In the genomic region with DNA sequence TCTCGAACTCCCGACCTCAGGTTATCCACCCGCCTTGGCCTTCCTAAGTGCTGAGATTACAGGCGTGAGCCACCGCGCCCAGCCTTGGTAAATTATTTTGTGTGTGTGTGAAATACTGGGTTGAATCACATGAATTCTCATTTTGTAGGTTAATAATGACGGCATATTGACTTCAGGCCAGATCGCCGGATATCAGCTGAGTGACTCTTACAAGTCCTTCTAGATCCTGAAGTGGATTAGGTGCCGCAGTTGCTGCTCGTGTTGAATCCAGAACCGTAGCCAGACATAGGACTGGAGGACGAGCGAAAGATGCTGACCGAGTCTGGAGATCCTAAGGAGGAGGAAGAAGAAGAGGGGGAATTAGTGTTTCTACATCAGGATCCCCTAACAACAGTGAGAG, we compare ENCODE assay signal across 28 cellular contexts. TPM values are rescaled to one million over a fixed set of nuclear protein-coding genes. Genes with fewer than 3 reads are reported as not detected.
A peak's percentile ranks its signal among the peaks of the same experiment; 100 is the strongest.
DNase-seq lines count a peak whose midpoint lies in the region; ATAC-seq, FAIRE-seq and TF ChIP-seq lines count a peak whose summit lies in the region.
"Had no signal": no experiment of that assay in that cellular context is flagged by ENCODE, and none has a peak within 500 bp of the region (broad histone marks: within the 10 kb centered on the region; RNA-seq: fewer than 3 reads in every experiment).

No MANE protein-coding gene starts in this region.

- DNase-seq in A549 (ENCODE audit: low read depth in 1 of 2, low spot score in 1 of 2) (no peak), left lung (peak in 1 of 2 donors; percentile 35), lung (ENCODE audit: low spot score) (peak; percentile 37), posterior vena cava (ENCODE audit: low spot score) (peak; percentile 30), SK-N-SH (no peak)
- DNase-seq in activated naive CD8-positive, alpha-beta T cell treated with anti-CD3 and anti-CD28 coated beads, Interleukin-2, amount 50 U/mL, for 24 hours, result no peak
- DNase-seq in activated naive CD4-positive, alpha-beta T cell treated with Interleukin-2 at 50 U/mL for 16 hours, result no peak
- DNase-seq: ACHN; BE2C; C1 segment of cervical spinal cord; CD4-positive, alpha-beta memory T cell; CD4-positive, CD25-positive, alpha-beta regulatory T cell; CD8-positive, alpha-beta memory T cell; COR-L47; DMS 273 treated with DMSO at 0.1 percent for 48 hours; DMS153; DMS53; DMS79; DND-41; EL; GDM1 had no signal

- H3K27ac ChIP-seq in A549 (peak overlapping the region; percentile 93 to 94), left lung (no peak overlapping the region), lung (ENCODE audit: low read depth in 1 of 2, low read length in 1 of 2) (no peak overlapping the region), SK-N-SH (ENCODE audit: low read depth in 2 of 2, low read length in 1 of 2) (no peak overlapping the region)
- H3K27ac ChIP-seq: 22Rv1, BLaER1 had no signal

- peaks cover 33% of the 10 kb centered on the region for H3F3A ChIP-seq in SK-N-SH (replicated peaks; ENCODE audit: insufficient read depth)

- TF ChIP-seq EP300 in A549 (IDR thresholded peaks at IDR 0.05) (no peak), SK-N-SH (IDR thresholded peaks at IDR 0.05; ENCODE audit: borderline replicate concordance in 1 of 2, low read depth in 1 of 2, low read length in 1 of 2) (no peak)

- TF ChIP-seq POLR2A in A549 (IDR thresholded peaks at IDR 0.05; ENCODE audit: low read length), result no peak

- FAIRE-seq in A549 (lab: Jason Lieb, UNC), result no peak
- FAIRE-seq: GM12878, GM12892, GM18507 had no signal

- H3K27ac Mint-ChIP-seq in activated naive CD8-positive, alpha-beta T cell treated with anti-CD3 and anti-CD28 coated beads, Interleukin-2, amount 50 U/mL, for 24 hours, result no peak overlapping the region
- H3K27ac Mint-ChIP-seq: CD4-positive, alpha-beta memory T cell; CD4-positive, CD25-positive, alpha-beta regulatory T cell; CD8-positive, alpha-beta memory T cell had no signal

- CTCF ChIA-PET in A549 (lab: Yijun Ruan, JAX), result interaction anchor here (0.9 to 18.4 kb wide), 8 partner anchors 11 to 151 kb away, joined by 3 to 240 read pairs (median 5); partner anchors contain the start of gene RAB10
- CTCF ChIA-PET in SK-N-SH (lab: Yijun Ruan, JAX), result interaction anchor here (0.8 to 1.5 kb wide), 4 partner anchors 9 to 151 kb away, joined by 3 read pairs; no protein-coding TSS in a partner anchor

- no peak overlapping the region for H3K4me3 Mint-ChIP-seq in activated naive CD8-positive, alpha-beta T cell treated with anti-CD3 and anti-CD28 coated beads, Interleukin-2, amount 50 U/mL, for 24 hours
- H3K4me3 Mint-ChIP-seq: CD14-positive monocyte; CD4-positive, alpha-beta memory T cell; CD4-positive, CD25-positive, alpha-beta regulatory T cell; CD8-positive, alpha-beta memory T cell had no signal

- H3K4me1 ChIP-seq in A549 (peaks cover 48% of the 10 kb centered on the region), left lung (peaks cover 4 to 45% of the 10 kb centered on the region in 2 donors), lung (ENCODE audit: control insufficient read depth in 2 of 2, insufficient read depth in 2 of 2, low read length in 2 of 2) (peaks cover 0 to 2% of the 10 kb centered on the region in 2 donors), SK-N-SH (ENCODE audit: control insufficient read depth in 1 of 2, insufficient read depth in 2 of 2, low read depth in 1 of 2, low read length in 1 of 2) (peaks cover 0 to 5% of the 10 kb centered on the region in 2 experiments; a peak in 1 of 4 replicates)
- H3K4me1 ChIP-seq: BLaER1 had no signal

- H3K4me1 Mint-ChIP-seq in activated naive CD8-positive, alpha-beta T cell treated with anti-CD3 and anti-CD28 coated beads, Interleukin-2, amount 50 U/mL, for 24 hours, result peaks cover 8% of the 10 kb centered on the region

- H3K4me2 ChIP-seq in A549 (no peak overlapping the region), SK-N-SH (no peak overlapping the region)
- H3K4me2 ChIP-seq: BLaER1 had no signal

- no peaks in the 10 kb centered on the region for H3K36me3 Mint-ChIP-seq in activated naive CD8-positive, alpha-beta T cell treated with anti-CD3 and anti-CD28 coated beads, Interleukin-2, amount 50 U/mL, for 24 hours (ENCODE audit: low read depth)
- H3K36me3 Mint-ChIP-seq: CD14-positive monocyte; CD4-positive, alpha-beta memory T cell; CD4-positive, CD25-positive, alpha-beta regulatory T cell; CD8-positive, alpha-beta memory T cell had no signal

- no peak overlapping the region for H3K9ac ChIP-seq in SK-N-SH
- H3K9ac ChIP-seq: BLaER1 had no signal

- WGBS in A549 (ENCODE audit: missing lambda C conversion rate), result 95% methylated on average over 15 of the region's 15 CpGs
- 76 to 95% methylated on average over 15 of the region's 15 CpGs for WGBS in lung, 2 donors
- WGBS in SK-N-SH (ENCODE audit: low lambda C conversion rate), result 92% methylated on average over 15 of the region's 15 CpGs

- H3K79me2 ChIP-seq in SK-N-SH (ENCODE audit: insufficient read depth), result no peaks in the 10 kb centered on the region

- H3K27me3 Mint-ChIP-seq in activated naive CD8-positive, alpha-beta T cell treated with anti-CD3 and anti-CD28 coated beads, Interleukin-2, amount 50 U/mL, for 24 hours, result peaks cover 1% of the 10 kb centered on the region
- H3K27me3 Mint-ChIP-seq: CD4-positive, alpha-beta memory T cell had no signal

- H3K9me3 Mint-ChIP-seq in activated naive CD8-positive, alpha-beta T cell treated with anti-CD3 and anti-CD28 coated beads, Interleukin-2, amount 50 U/mL, for 24 hours, result no peaks in the 10 kb centered on the region
- H3K9me3 Mint-ChIP-seq: CD4-positive, CD25-positive, alpha-beta regulatory T cell; CD8-positive, alpha-beta memory T cell had no signal

- POLR2A ChIA-PET in A549 (lab: Yijun Ruan, JAX), result interaction anchor here (0.6 kb wide), 1 partner anchor 145 kb away, joined by 5 read pairs; no protein-coding TSS in a partner anchor
- POLR2A ChIA-PET in SK-N-SH (lab: Yijun Ruan, JAX), result no interaction called here

- H3K36me3 ChIP-seq in left lung (no peaks in the 10 kb centered on the region), lung (ENCODE audit: control insufficient read depth in 2 of 2, insufficient read depth in 2 of 2, low read length in 2 of 2) (no peaks in the 10 kb centered on the region), SK-N-SH (replicated peaks in 1 of 2; ENCODE audit: control insufficient read depth in 1 of 2, insufficient read depth in 2 of 2, low read length in 1 of 2) (no peaks in the 10 kb centered on the region)
- H3K36me3 ChIP-seq: BE2C, BLaER1 had no signal

- H4K20me1 ChIP-seq in SK-N-SH (ENCODE audit: insufficient read depth), result no peaks in the 10 kb centered on the region
- H4K20me1 ChIP-seq: BLaER1 had no signal

- ATAC-seq in A549 (no peak), left lung (peak; percentile 45), lung (ENCODE audit: insufficient read depth, low FRiP score) (no peak), GM21786 (IDR thresholded peaks at IDR 0.05; ENCODE audit: unreplicated experiment) (no peak)
- ATAC-seq in activated naive CD8-positive, alpha-beta T cell treated with anti-CD3 and anti-CD28 coated beads, Interleukin-2, amount 50 U/mL, for 24 hours, result no peak
- ATAC-seq: GM12878 had no signal

- TF ChIP-seq RAD21 in A549 (conservative IDR thresholded peaks at IDR 0.05 in 1 of 2, IDR thresholded peaks at IDR 0.05 in 1 of 2) (no peak), SK-N-SH (IDR thresholded peaks at IDR 0.05; ENCODE audit: low read length) (no peak)

- H3K9me2 ChIP-seq in SK-N-SH, result no peaks in the 10 kb centered on the region

- no peaks in the 10 kb centered on the region for H3K27me3 ChIP-seq in left lung
- H3K27me3 ChIP-seq in lung (ENCODE audit: control insufficient read depth, insufficient read depth), result no peaks in the 10 kb centered on the region
- H3K27me3 ChIP-seq in SK-N-SH (ENCODE audit: insufficient read depth), result no peaks in the 10 kb centered on the region
- H3K27me3 ChIP-seq: BE2C, BLaER1 had no signal

- H3K4me3 ChIP-seq in A549, result no peak overlapping the region
- H3K4me3 ChIP-seq in left lung, result no peak overlapping the region
- no peak overlapping the region for H3K4me3 ChIP-seq in lung
- no peak overlapping the region for H3K4me3 ChIP-seq in SK-N-SH (ENCODE audit: low read depth in 2 of 2, low read length in 1 of 2)
- H3K4me3 ChIP-seq: BLaER1, GM12878 had no signal

- no peak for TF ChIP-seq CTCF in A549 (IDR thresholded peaks at IDR 0.05)
- no peak for TF ChIP-seq CTCF in left lung (IDR thresholded peaks at IDR 0.05)
- TF ChIP-seq CTCF in lung (IDR thresholded peaks at IDR 0.05; ENCODE audit: control extremely low read depth, extremely low read depth), result no peak
- no peak for TF ChIP-seq CTCF in SK-N-SH (IDR thresholded peaks at IDR 0.05)

- H2AFZ ChIP-seq in SK-N-SH (ENCODE audit: low read depth), result no peak overlapping the region

- no peaks in the 10 kb centered on the region for H3K9me3 ChIP-seq in A549
- no peaks in the 10 kb centered on the region for H3K9me3 ChIP-seq in left lung
- no peaks in the 10 kb centered on the region for H3K9me3 ChIP-seq in lung (ENCODE audit: control insufficient read depth in 2 of 2, insufficient read depth in 1 of 2, low read length in 1 of 2)
- no peaks in the 10 kb centered on the region for H3K9me3 ChIP-seq in SK-N-SH
- H3K9me3 ChIP-seq: BE2C, BLaER1 had no signal

- intact Hi-C loops in left lung (cut with DNase I), result no loop called here
- intact Hi-C loops in posterior vena cava (cut with DNase I), result no loop called here

RNA-seq across cellular contexts. Expression of gene KIF3C, which starts 12.2 kb away (rescaled TPM):
- polyA plus RNA-seq in A549 (2011; rRNA removed) (17.1 and 20.1 TPM in 2 replicates), A549 (2017; fragmentation: RNase III; extraction: RNeasy Plus Mini Kit Qiagen cat#74134 plus additional on column Dnase treatment) (57.4 to 80.8 TPM (median 77.4 TPM) in 3 replicates), lung (1 to 10 TPM; 1.1 to 2.2 TPM), SK-N-SH (2012; rRNA removed) (18.6 and 29.5 TPM in 2 replicates)
- 18.2 and 20.9 TPM in 2 replicates for polyA plus RNA-seq in A549 (2012; cell fraction: cytosol; rRNA removed)
- 20.5 and 20.6 TPM in 2 replicates for polyA plus RNA-seq in A549 (2012; cell fraction: nucleus; rRNA removed)
- 34.3 and 36.5 TPM in 2 replicates for polyA minus RNA-seq in A549 (2011; rRNA and poly(A)+ RNA removed)
- total RNA-seq in left lung (10 to 100 TPM in 1 of 2 donors, 1 to 10 TPM in 1; 5.4 to 10.3 TPM), lung (1 to 10 TPM; 6.2 TPM), posterior vena cava (10 to 100 TPM in 1 of 2 donors, 1 to 10 TPM in 1; 3.9 to 10.9 TPM)
- polyA plus RNA-seq in SK-N-SH (2012; cell fraction: cytosol; rRNA removed), result 21.2 and 22.1 TPM in 2 replicates
- polyA plus RNA-seq in SK-N-SH (2012; cell fraction: nucleus; rRNA removed), result 14.0 and 19.1 TPM in 2 replicates

RNA-seq across cellular contexts. Expression of gene RAB10, which starts 39.4 kb away (rescaled TPM):
- 332 and 692 TPM in 2 replicates for polyA plus RNA-seq in A549 (2011; rRNA removed)
- polyA plus RNA-seq in A549 (2012; cell fraction: cytosol; rRNA removed), result 132 and 139 TPM in 2 replicates
- polyA plus RNA-seq in A549 (2012; cell fraction: nucleus; rRNA removed), result 112 and 147 TPM in 2 replicates
- 256 to 289 TPM (median 272 TPM) in 3 replicates for polyA plus RNA-seq in A549 (2017; fragmentation: RNase III; extraction: RNeasy Plus Mini Kit Qiagen cat#74134 plus additional on column Dnase treatment)
- 108 and 123 TPM in 2 replicates for polyA minus RNA-seq in A549 (2011; rRNA and poly(A)+ RNA removed)
- total RNA-seq in left lung, result 100 to 1,000 TPM; 114 to 175 TPM
- total RNA-seq in lung, result 100 to 1,000 TPM in 1 of 2 donors, 10 to 100 TPM in 1; 86.0 to 149 TPM
- polyA plus RNA-seq in lung, result 10 to 100 TPM; 37.6 to 84.5 TPM
- 10 to 100 TPM; 86.1 to 94.6 TPM for total RNA-seq in posterior vena cava
- 47.5 and 57.5 TPM in 2 replicates for polyA plus RNA-seq in SK-N-SH (2012; rRNA removed)
- 67.5 and 114 TPM in 2 replicates for polyA plus RNA-seq in SK-N-SH (2012; cell fraction: cytosol; rRNA removed)
- 40.9 and 56.5 TPM in 2 replicates for polyA plus RNA-seq in SK-N-SH (2012; cell fraction: nucleus; rRNA removed)

Comparison
In these comparisons a context has a peak if more than half of its experiments do, and no peak if none do; other contexts are left out.
1. DNase-seq: peak in lung (single experiment) and posterior vena cava (single experiment); none in A549 (0 of 2), activated naive CD8-positive, alpha-beta T cell treated with anti-CD3 and anti-CD28 coated beads, Interleukin-2, amount 50 U/mL, for 24 hours (single experiment), SK-N-SH (single experiment) and activated naive CD4-positive, alpha-beta T cell treated with Interleukin-2 at 50 U/mL for 16 hours (single experiment).
2. H3K27ac ChIP-seq: peak in A549 (2 of 2); none in left lung (0 of 2), lung (0 of 2) and SK-N-SH (0 of 2).